Comparison of ENCODE assay signal across 12 cellular contexts in genomic region chr11:19013181-19013857, GRCh38. TPM values are rescaled to one million over a fixed set of nuclear protein-coding genes. Genes with fewer than 3 reads are reported as not detected.
DNase-seq lines count a peak whose midpoint lies in the region; ATAC-seq, FAIRE-seq and TF ChIP-seq lines count a peak whose summit lies in the region.
"Had no signal": no experiment of that assay in that cellular context is flagged by ENCODE, and none has a peak within 500 bp of the region (broad histone marks: within the 10 kb centered on the region; RNA-seq: fewer than 3 reads in every experiment).

No MANE protein-coding gene starts in this region.

- ATAC-seq in RWPE2 (ENCODE audit: low read depth), result peak; percentile 41; the same call in 2 of the 3 replicates
- no peak for ATAC-seq in HG03039 (IDR thresholded peaks at IDR 0.05; ENCODE audit: unreplicated experiment)
- no peak for ATAC-seq in HG02763 (IDR thresholded peaks at IDR 0.05; ENCODE audit: unreplicated experiment)

- H3K9me3 ChIP-seq in RWPE2 (ENCODE audit: severe bottlenecking), result no peaks in the 10 kb centered on the region
- H3K9me3 ChIP-seq in keratinocyte (ENCODE audit: control insufficient read depth, low read depth, low read length), result no peaks in the 10 kb centered on the region
- H3K9me3 ChIP-seq: esophagus squamous epithelium had no signal

- DNase-seq in DMS53 (lab: John Stamatoyannopoulos, UW), result peak; percentile 52
- DNase-seq in DMS53 treated with DMSO at 0.1 percent for 48 hours (lab: John Stamatoyannopoulos, UW; ENCODE audit: unreplicated experiment), result no peak
- no peak for DNase-seq in GM13977 (ENCODE audit: low spot score)
- DNase-seq in RWPE2 (ENCODE audit: low spot score), result no peak
- DNase-seq in keratinocyte (ENCODE audit: low read depth, low spot score), result no peak
- no peak for DNase-seq in cerebellar nuclear complex (lab: John Stamatoyannopoulos, UW)
- DNase-seq: esophagus squamous epithelium; SHP77 treated with DMSO at 0.1 percent for 48 hours; stimulated activated CD4-positive, alpha-beta T cell treated with anti-CD3 and anti-CD28 coated beads, Interleukin-12 subunit alpha, Interleukin-12 subunit beta, amount 100 ng/mL, for 4 hours had no signal

- peak; percentile 14 for TF ChIP-seq CTCF in GM13977 (IDR thresholded peaks at IDR 0.05; ENCODE audit: extremely low read depth, insufficient read depth, missing control alignments)
- peak; percentile 6 for TF ChIP-seq CTCF in RWPE2 (IDR thresholded peaks at IDR 0.05; ENCODE audit: poor library complexity, severe bottlenecking)
- peak; percentile 18 to 37 (median 30) for TF ChIP-seq CTCF in keratinocyte (optimal IDR thresholded peaks at IDR 0.05 in 1 of 3, IDR thresholded peaks at IDR 0.05 in 1 of 3, conservative IDR thresholded peaks at IDR 0.05 in 1 of 3; ENCODE audit: extremely low read depth in 1 of 3, insufficient read depth in 2 of 3, low read length in 3 of 3)

- H3K27ac ChIP-seq in RWPE2 (ENCODE audit: poor library complexity, severe bottlenecking), result no peak overlapping the region
- H3K27ac ChIP-seq in keratinocyte (ENCODE audit: control insufficient read depth, insufficient read depth, low read length), result no peak overlapping the region
- H3K27ac ChIP-seq: esophagus squamous epithelium had no signal

- H3K4me2 ChIP-seq in keratinocyte (ENCODE audit: control insufficient read depth, extremely low read depth, insufficient read depth, low read depth, low read length), result no peak overlapping the region

- H3K9me1 ChIP-seq in keratinocyte (ENCODE audit: control insufficient read depth, extremely low read depth, insufficient read depth, low read length), result no peaks in the 10 kb centered on the region

- in situ Hi-C loops in GM13977 (cut with MboI; ENCODE audit: low pct_unique_long_range_greater_than_20kb, low sequenced_read_pairs, unreplicated experiment), result no loop called here

- H3K27me3 ChIP-seq in RWPE2 (ENCODE audit: insufficient read depth, poor library complexity, severe bottlenecking), result no peaks in the 10 kb centered on the region
- no peaks in the 10 kb centered on the region for H3K27me3 ChIP-seq in keratinocyte (ENCODE audit: control insufficient read depth, extremely low read depth, insufficient read depth, low read length)
- H3K27me3 ChIP-seq: esophagus squamous epithelium had no signal

- no peaks in the 10 kb centered on the region for H3K4me1 ChIP-seq in RWPE2 (ENCODE audit: insufficient read depth, poor library complexity, severe bottlenecking)
- peaks cover 9% of the 10 kb centered on the region for H3K4me1 ChIP-seq in keratinocyte (ENCODE audit: control insufficient read depth, extremely low read depth, insufficient read depth, low read length)

- dilution Hi-C loops in keratinocyte (cut with MboI; ENCODE audit: extremely low pct_ligation_motif_present, low sequenced_read_pairs), result no loop called here

- no peaks in the 10 kb centered on the region for H4K20me1 ChIP-seq in keratinocyte (ENCODE audit: control insufficient read depth, extremely low read depth, insufficient read depth, low read length)

- no peak overlapping the region for H3K9ac ChIP-seq in keratinocyte (ENCODE audit: control insufficient read depth, extremely low read depth, insufficient read depth, low read length)

- FAIRE-seq in keratinocyte (lab: Jason Lieb, UNC), result peak; percentile 59
- FAIRE-seq: A204.1 had no signal

- no peaks in the 10 kb centered on the region for H3K36me3 ChIP-seq in RWPE2 (ENCODE audit: low read depth)
- H3K36me3 ChIP-seq in keratinocyte (ENCODE audit: control insufficient read depth in 2 of 2, extremely low read depth in 1 of 2, insufficient read depth in 2 of 2, low read length in 2 of 2), result no peaks in the 10 kb centered on the region
- H3K36me3 ChIP-seq: esophagus squamous epithelium had no signal

- peak overlapping the region; percentile 16 for H2AFZ ChIP-seq in keratinocyte (ENCODE audit: control insufficient read depth, low read length)

- H3K79me2 ChIP-seq in keratinocyte (ENCODE audit: control insufficient read depth, insufficient read depth, low read length), result no peaks in the 10 kb centered on the region

- no peak overlapping the region for H3K4me3 ChIP-seq in RWPE2 (ENCODE audit: severe bottlenecking)
- no peak overlapping the region for H3K4me3 ChIP-seq in keratinocyte (ENCODE audit: control insufficient read depth in 2 of 3, extremely low read depth in 1 of 3, insufficient read depth in 2 of 3, low read depth in 1 of 3, low read length in 3 of 3)
- H3K4me3 ChIP-seq: esophagus squamous epithelium had no signal

RNA-seq across cellular contexts. Expression of gene MRGPRX2, which starts 47.2 kb away (rescaled TPM):
- polyA plus RNA-seq in keratinocyte, result not detected in 3 replicates
- not detected for polyA plus RNA-seq in keratinocyte (2011; ENCODE audit: low read depth)
- polyA plus RNA-seq in keratinocyte (2011; cell fraction: cytosol; rRNA removed), result not detected in 2 replicates
- polyA plus RNA-seq in keratinocyte (2011; cell fraction: nucleus; rRNA removed), result not detected in 2 replicates
- not detected in 2 replicates for polyA plus RNA-seq in keratinocyte (2012; ENCODE audit: low replicate concordance)
- not detected in 3 replicates for polyA minus RNA-seq in keratinocyte
- not detected for polyA minus RNA-seq in keratinocyte (2011; cell fraction: cytosol; rRNA and poly(A)+ RNA removed)
- not detected in 2 replicates for polyA minus RNA-seq in keratinocyte (2011; cell fraction: nucleus; rRNA and poly(A)+ RNA removed)
